In genomic region chr6:49666930-49667369, GRCh38 we compare ENCODE assay signal across 21 cellular contexts. TPM values are rescaled to one million over a fixed set of nuclear protein-coding genes. Genes with fewer than 3 reads are reported as not detected.
"Had no signal": no experiment of that assay in that cellular context is flagged by ENCODE, and none has a peak within 500 bp of the region (broad histone marks: within the 10 kb centered on the region; RNA-seq: fewer than 3 reads in every experiment).

No MANE protein-coding gene starts in this region.

- H3K9me3 ChIP-seq: esophagus squamous epithelium, mucosa of descending colon, prostate gland had no signal

- FAIRE-seq: endometrium, islet of Langerhans had no signal

- H3K27ac ChIP-seq: breast epithelium, esophagus squamous epithelium, foreskin keratinocyte, heart left ventricle had no signal

- H3K4me1 Mint-ChIP-seq: naive thymus-derived CD8-positive, alpha-beta T cell had no signal

- H3K27ac Mint-ChIP-seq: activated CD4-positive, alpha-beta memory T cell treated with anti-CD3 and anti-CD28 coated beads for 36 hours; naive thymus-derived CD8-positive, alpha-beta T cell; type B pancreatic cell had no signal

- DNase-seq: activated CD4-positive, alpha-beta memory T cell treated with anti-CD3 and anti-CD28 coated beads for 36 hours; activated T-cell treated with anti-CD3 and anti-CD28 coated beads, Interleukin-2, amount 50 U/mL, for 48 hours; aorta; esophagus squamous epithelium; foreskin keratinocyte; heart left ventricle; mucosa of descending colon; naive thymus-derived CD8-positive, alpha-beta T cell; occipital lobe; stimulated activated CD4-positive, alpha-beta T cell treated with anti-CD3 and anti-CD28 coated beads, Interleukin-2, amount 100 ng/mL, for 24 hours; stimulated activated naive CD4-positive, alpha-beta T cell; T-helper 1 cell had no signal

- H3K4me3 ChIP-seq: breast epithelium, esophagus squamous epithelium, heart left ventricle, mucosa of descending colon, prostate gland had no signal

- H3K9me3 Mint-ChIP-seq: type B pancreatic cell had no signal

- H3K4me3 Mint-ChIP-seq: activated CD4-positive, alpha-beta memory T cell treated with anti-CD3 and anti-CD28 coated beads for 36 hours; naive thymus-derived CD8-positive, alpha-beta T cell; type B pancreatic cell had no signal

- H3K36me3 ChIP-seq: breast epithelium, esophagus squamous epithelium, heart left ventricle, prostate gland had no signal

- H3K27me3 Mint-ChIP-seq: activated CD4-positive, alpha-beta memory T cell treated with anti-CD3 and anti-CD28 coated beads for 36 hours; naive thymus-derived CD8-positive, alpha-beta T cell; type B pancreatic cell had no signal

- H3K27me3 ChIP-seq: breast epithelium, esophagus squamous epithelium, foreskin keratinocyte, heart left ventricle had no signal

- ATAC-seq: foreskin keratinocyte; heart left ventricle; mucosa of descending colon; naive thymus-derived CD8-positive, alpha-beta T cell; sciatic nerve had no signal

- H3K4me1 ChIP-seq: breast epithelium, esophagus squamous epithelium, foreskin keratinocyte, heart left ventricle, prostate gland had no signal

- H3K36me3 Mint-ChIP-seq: activated CD4-positive, alpha-beta memory T cell treated with anti-CD3 and anti-CD28 coated beads for 36 hours; naive thymus-derived CD8-positive, alpha-beta T cell; type B pancreatic cell had no signal

RNA-seq across cellular contexts. Expression of gene RHAG, which starts 30.3 kb away (rescaled TPM):
- total RNA-seq: activated CD4-positive, alpha-beta memory T cell treated with anti-CD3 and anti-CD28 coated beads for 36 hours; aorta; breast epithelium; chondrocyte; dermis microvascular lymphatic vessel endothelial cell; foreskin keratinocyte; lung microvascular endothelial cell; mucosa of descending colon; naive thymus-derived CD8-positive, alpha-beta T cell; occipital lobe; prostate gland had no signal
- polyA plus RNA-seq: aorta; foreskin keratinocyte; naive thymus-derived CD8-positive, alpha-beta T cell had no signal

RNA-seq across cellular contexts. Expression of gene CRISP2, which starts 46.4 kb away (rescaled TPM):
- total RNA-seq: activated CD4-positive, alpha-beta memory T cell treated with anti-CD3 and anti-CD28 coated beads for 36 hours; aorta; chondrocyte; dermis microvascular lymphatic vessel endothelial cell; foreskin keratinocyte; heart left ventricle; lung microvascular endothelial cell; mucosa of descending colon; naive thymus-derived CD8-positive, alpha-beta T cell; occipital lobe; sciatic nerve had no signal
- polyA plus RNA-seq: aorta; foreskin keratinocyte; heart left ventricle; naive thymus-derived CD8-positive, alpha-beta T cell had no signal
